In genomic region chr3:155453512-155453911, GRCh38 we compare ENCODE assay signal across 18 cellular contexts.
DNase-seq lines count a peak whose midpoint lies in the region; ATAC-seq, FAIRE-seq and TF ChIP-seq lines count a peak whose summit lies in the region.
"Had no signal": no experiment of that assay in that cellular context is flagged by ENCODE, and none has a peak within 500 bp of the region (broad histone marks: within the 10 kb centered on the region; RNA-seq: fewer than 3 reads in every experiment).

No MANE protein-coding gene starts in this region.

- no peaks in the 10 kb centered on the region for H3K9me3 Mint-ChIP-seq in WTC11
- no peaks in the 10 kb centered on the region for H3K9me3 Mint-ChIP-seq in activated T-helper 2 cell treated with anti-CD3 and anti-CD28 coated beads, Interferon-gamma antibody, Interleukin-2, Interleukin-4, amounts not matched to agents 10 μg/mL and 5 μg/mL and 100 μg/mL, durations not matched to agents 14 hours and 24 hours and 36 hours
- H3K9me3 Mint-ChIP-seq: H9 had no signal

- FAIRE-seq in A204.1 (lab: Jason Lieb, UNC) (peak; percentile 77), frontal cortex (lab: Jason Lieb, UNC) (peak; percentile 94), small intestine (lab: Jason Lieb, UNC) (peak; percentile 68), H54 (lab: Jason Lieb, UNC) (no peak)
- FAIRE-seq: GM12878, HepG2 had no signal

- H3K27me3 Mint-ChIP-seq in WTC11 (ENCODE audit: low read depth): no peaks in the 10 kb centered on the region; the same call in 1 of the 2 replicates
- H3K27me3 Mint-ChIP-seq in activated T-helper 2 cell treated with anti-CD3 and anti-CD28 coated beads, Interferon-gamma antibody, Interleukin-2, Interleukin-4, amounts not matched to agents 10 μg/mL and 5 μg/mL and 100 μg/mL, durations not matched to agents 14 hours and 24 hours and 36 hours (ENCODE audit: low read depth): peaks cover 5% of the 10 kb centered on the region
- H3K27me3 Mint-ChIP-seq: B cell had no signal

- H3K4me3 ChIP-seq in small intestine (ENCODE audit: low read depth in 1 of 2, low read length in 2 of 2) (no peak overlapping the region), upper lobe of right lung (no peak overlapping the region)
- H3K4me3 ChIP-seq: BLaER1 treated with 17β-estradiol and CSF1 and Interleukin-3, amounts not matched to agents 10 nM and 100 nM; GM12878 had no signal

- H3K27ac ChIP-seq in small intestine (ENCODE audit: low read depth in 1 of 2, low read length in 1 of 2) (no peak overlapping the region), upper lobe of right lung (no peak overlapping the region)
- H3K27ac ChIP-seq: 22Rv1; BLaER1 treated with 17β-estradiol and CSF1 and Interleukin-3, amounts not matched to agents 10 nM and 100 nM had no signal

- DNase-seq in WTC11 (ENCODE audit: low spot score) (no peak), frontal cortex (ENCODE audit: low spot score in 2 of 2) (no peak), small intestine (no peak), upper lobe of right lung (no peak), H54 (ENCODE audit: insufficient read length, low spot score) (no peak)
- no peak for DNase-seq in activated T-helper 2 cell treated with anti-CD3 and anti-CD28 coated beads, Interferon-gamma antibody, Interleukin-2, Interleukin-4, amounts not matched to agents 10 μg/mL and 5 μg/mL and 100 μg/mL, durations not matched to agents 14 hours and 24 hours and 36 hours (ENCODE audit: low spot score)
- DNase-seq: Calu3; CD8-positive, alpha-beta T cell; DMS79 treated with DMSO at 0.1 percent for 48 hours; GOT3; H9 had no signal

- TF ChIP-seq POLR2A in H54 (IDR thresholded peaks at IDR 0.05; ENCODE audit: low read depth, low read length): no peak

- H3K36me3 ChIP-seq in small intestine (ENCODE audit: control insufficient read depth in 2 of 2, insufficient read depth in 2 of 2, low read length in 2 of 2) (no peaks in the 10 kb centered on the region), upper lobe of right lung (no peaks in the 10 kb centered on the region)
- H3K36me3 ChIP-seq: BLaER1 treated with 17β-estradiol and CSF1 and Interleukin-3, amounts not matched to agents 10 nM and 100 nM had no signal

- H3K9me3 ChIP-seq in small intestine (ENCODE audit: control insufficient read depth, low read depth) (no peaks in the 10 kb centered on the region), upper lobe of right lung (no peaks in the 10 kb centered on the region)

- H3K4me1 Mint-ChIP-seq in WTC11: no peaks in the 10 kb centered on the region
- no peaks in the 10 kb centered on the region for H3K4me1 Mint-ChIP-seq in activated T-helper 2 cell treated with anti-CD3 and anti-CD28 coated beads, Interferon-gamma antibody, Interleukin-2, Interleukin-4, amounts not matched to agents 10 μg/mL and 5 μg/mL and 100 μg/mL, durations not matched to agents 14 hours and 24 hours and 36 hours (ENCODE audit: low read depth)
- H3K4me1 Mint-ChIP-seq: B cell, H9, IgD-negative memory B cell had no signal

- ATAC-seq in WTC11: no peak
- no peak for ATAC-seq in upper lobe of right lung
- ATAC-seq: CD8-positive, alpha-beta T cell; GM12878; HepG2 had no signal

- WGBS in small intestine, 3 donors: 82 to 92% (median 88%) methylated on average over 1 of the region's 1 CpG

- TF ChIP-seq CTCF in WTC11 (IDR thresholded peaks at IDR 0.05) (no peak), upper lobe of right lung (IDR thresholded peaks at IDR 0.05) (no peak)

- H3K27me3 ChIP-seq in small intestine (ENCODE audit: control insufficient read depth in 2 of 2, insufficient read depth in 2 of 2, low read length in 2 of 2): no peaks in the 10 kb centered on the region
- no peaks in the 10 kb centered on the region for H3K27me3 ChIP-seq in upper lobe of right lung
- H3K27me3 ChIP-seq: BLaER1 treated with 17β-estradiol and CSF1 and Interleukin-3, amounts not matched to agents 10 nM and 100 nM had no signal

- no peak overlapping the region for H3K4me3 Mint-ChIP-seq in WTC11
- no peak overlapping the region for H3K4me3 Mint-ChIP-seq in activated T-helper 2 cell treated with anti-CD3 and anti-CD28 coated beads, Interferon-gamma antibody, Interleukin-2, Interleukin-4, amounts not matched to agents 10 μg/mL and 5 μg/mL and 100 μg/mL, durations not matched to agents 14 hours and 24 hours and 36 hours (ENCODE audit: low read depth)
- H3K4me3 Mint-ChIP-seq: B cell; CD8-positive, alpha-beta T cell; H9; IgD-negative memory B cell had no signal

- H3K36me3 Mint-ChIP-seq in WTC11: no peaks in the 10 kb centered on the region
- no peaks in the 10 kb centered on the region for H3K36me3 Mint-ChIP-seq in activated T-helper 2 cell treated with anti-CD3 and anti-CD28 coated beads, Interferon-gamma antibody, Interleukin-2, Interleukin-4, amounts not matched to agents 10 μg/mL and 5 μg/mL and 100 μg/mL, durations not matched to agents 14 hours and 24 hours and 36 hours (ENCODE audit: low read depth)
- H3K36me3 Mint-ChIP-seq: CD8-positive, alpha-beta T cell; IgD-negative memory B cell had no signal

- intact Hi-C loops in activated T-helper 2 cell treated with anti-CD3 and anti-CD28 coated beads, Interferon-gamma antibody, Interleukin-2, Interleukin-4, amounts not matched to agents 10 μg/mL and 5 μg/mL and 100 μg/mL, durations not matched to agents 14 hours and 24 hours and 36 hours (cut with micrococcal nuclease): no loop called here
- intact Hi-C loops in upper lobe of right lung (cut with DNase I): no loop called here

- no peak overlapping the region for H3K27ac Mint-ChIP-seq in WTC11
- H3K27ac Mint-ChIP-seq in activated T-helper 2 cell treated with anti-CD3 and anti-CD28 coated beads, Interferon-gamma antibody, Interleukin-2, Interleukin-4, amounts not matched to agents 10 μg/mL and 5 μg/mL and 100 μg/mL, durations not matched to agents 14 hours and 24 hours and 36 hours: no peak overlapping the region
- H3K27ac Mint-ChIP-seq: B cell; CD8-positive, alpha-beta T cell; H9; IgD-negative memory B cell had no signal

- POLR2A ChIA-PET in WTC11 (lab: Charles Lee): no interaction called here

- H3K4me1 ChIP-seq in small intestine (ENCODE audit: control insufficient read depth in 2 of 2, insufficient read depth in 1 of 2, low read depth in 1 of 2, low read length in 1 of 2) (no peaks in the 10 kb centered on the region), upper lobe of right lung (no peaks in the 10 kb centered on the region)
- H3K4me1 ChIP-seq: BLaER1 treated with 17β-estradiol and CSF1 and Interleukin-3, amounts not matched to agents 10 nM and 100 nM had no signal

- CTCF ChIA-PET in WTC11 (lab: Charles Lee): no interaction called here

TF ChIP-seq in WTC11, 78 proteins besides CTCF, POLR2A, EP300 and RAD21:
- TF ChIP-seq HMGA2 (CRISPR knock-in tag; IDR thresholded peaks at IDR 0.05) (peak; percentile 87; the same call in 1 of the 2 replicates), RELA (CRISPR knock-in tag; IDR thresholded peaks at IDR 0.05; ENCODE audit: borderline replicate concordance) (no peak)
